ENCODE assay signal across 8 cellular contexts in the genomic region with DNA sequence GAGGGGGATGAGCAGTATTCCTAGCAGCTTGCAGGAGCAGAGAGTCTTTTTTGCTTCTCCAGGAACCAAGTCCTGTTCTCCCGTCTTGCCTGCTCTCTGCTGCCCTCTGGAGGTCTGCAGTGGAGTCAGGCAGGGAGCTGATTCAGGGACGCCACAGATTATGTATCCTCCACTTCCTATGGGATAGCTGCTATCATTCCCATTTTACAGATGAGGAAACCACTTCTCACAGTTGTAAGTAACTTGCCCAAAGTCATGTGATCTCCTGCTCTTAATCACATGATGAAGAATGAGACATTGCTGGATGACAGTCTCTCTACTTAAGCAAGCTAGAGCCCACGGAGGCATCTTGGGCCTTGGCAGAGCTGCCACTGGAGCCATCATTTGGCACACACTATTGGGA. TPM values are rescaled to one million over a fixed set of nuclear protein-coding genes. Genes with fewer than 3 reads are reported as not detected.
A peak's percentile ranks its signal among the peaks of the same experiment; 100 is the strongest.
DNase-seq lines count a peak whose midpoint lies in the region; ATAC-seq and TF ChIP-seq lines count a peak whose summit lies in the region.

No MANE protein-coding gene starts in this region.

- H3K27me3 ChIP-seq in adrenal gland (no peaks in the 10 kb centered on the region), heart right ventricle (no peaks in the 10 kb centered on the region)

- intact Hi-C loops in adrenal gland (cut with DNase I): loop anchor here (5.0 to 10.0 kb wide), 2 partner anchors 60 to 78 kb away; no protein-coding TSS in a partner anchor
- intact Hi-C loops in heart right ventricle (cut with DNase I): loop anchor here in 8 of 10 donors (2.0 to 10.0 kb wide), 6 partner anchors 57 to 510 kb away; a partner anchor contains a TSS

- TF ChIP-seq POLR2A in NB4 (IDR thresholded peaks at IDR 0.05; ENCODE audit: extremely low read depth, insufficient read length) (no peak), adrenal gland (IDR thresholded peaks at IDR 0.05) (no peak)

- ATAC-seq in heart right ventricle (peak; percentile 74 to 86 (median 82)), HG03108 (IDR thresholded peaks at IDR 0.05; ENCODE audit: unreplicated experiment) (no peak), HG02759 (IDR thresholded peaks at IDR 0.05; ENCODE audit: unreplicated experiment) (no peak)

- H3K4me1 ChIP-seq in adrenal gland (replicated peaks in 1 of 2) (no peaks in the 10 kb centered on the region), heart right ventricle (peaks cover 0 to 6% (median 0%) of the 10 kb centered on the region in 9 donors)

- H3K36me3 ChIP-seq in adrenal gland (replicated peaks in 1 of 2) (no peaks in the 10 kb centered on the region), heart right ventricle (peaks cover 0 to 23% (median 0%) of the 10 kb centered on the region in 9 donors)

- H3K4me3 ChIP-seq in NB4 (ENCODE audit: low read depth, low read length) (no peak overlapping the region), adrenal gland (no peak overlapping the region), heart right ventricle (no peak overlapping the region)

- TF ChIP-seq CTCF in GM10266 (IDR thresholded peaks at IDR 0.05; ENCODE audit: control insufficient read depth, insufficient read depth, low read depth, missing control alignments) (peak; percentile 97), NB4 (IDR thresholded peaks at IDR 0.05; ENCODE audit: low read depth, low read length) (peak; percentile 99), adrenal gland (IDR thresholded peaks at IDR 0.05) (peak; percentile 71 to 98 (median 84)), heart right ventricle (IDR thresholded peaks at IDR 0.05) (peak; percentile 85 to 99 (median 95))

- 30 to 37% (median 33%) methylated on average over 3 of the region's 3 CpGs for WGBS in adrenal gland, 4 donors
- WGBS in heart right ventricle, 2 donors: 33 to 36% methylated on average over 3 of the region's 3 CpGs

- no peak overlapping the region for H3K27ac ChIP-seq in adrenal gland
- no peak overlapping the region for H3K27ac ChIP-seq in heart right ventricle

- H3K9me3 ChIP-seq in adrenal gland (replicated peaks in 1 of 3) (no peaks in the 10 kb centered on the region), heart right ventricle (no peaks in the 10 kb centered on the region)

- DNase-seq in GM10266 (ENCODE audit: extremely low spot score) (peak; percentile 65), NB4 (ENCODE audit: low read depth) (peak; percentile 72), T-helper 1 cell (peak; percentile 50 to 74 (median 63)), adrenal gland (peak; percentile 72 to 89 (median 79)), heart right ventricle (peak; percentile 74 to 76), renal cortical epithelial cell (ENCODE audit: low read depth) (peak; percentile 59)

RNA-seq across cellular contexts. Expression of a gene that starts 8.3 kb away (rescaled TPM):
- total RNA-seq in adrenal gland: 1 to 10 TPM in 1 of 8 donors, under 1 TPM in 6, not detected in 1; 0.14 to 1.3 (median 0.74) TPM
- polyA plus RNA-seq in adrenal gland: 1 to 10 TPM in 1 of 3 donors, under 1 TPM in 2; 0.51 to 2.7 (median 0.71) TPM
- total RNA-seq in heart right ventricle: 1 to 10 TPM in 8 of 10 donors, under 1 TPM in 2; 0.82 to 4.6 (median 1.9) TPM
- polyA plus RNA-seq in heart right ventricle: 1 to 10 TPM in 1 of 2 donors, under 1 TPM in 1; 0.43 to 2.3 TPM
- 0.89 and 1.2 TPM in 2 replicates for total RNA-seq in renal cortical epithelial cell

RNA-seq across cellular contexts. Expression of a gene that starts 45.2 kb away (rescaled TPM):
- 100 to 1,000 TPM; 106 to 188 (median 146) TPM for total RNA-seq in adrenal gland
- 100 to 1,000 TPM; 142 to 258 (median 212) TPM for polyA plus RNA-seq in adrenal gland
- total RNA-seq in heart right ventricle: 100 to 1,000 TPM; 140 to 285 (median 195) TPM
- polyA plus RNA-seq in heart right ventricle: 100 to 1,000 TPM; 123 to 168 TPM
- 87.2 and 196 TPM in 2 replicates for total RNA-seq in renal cortical epithelial cell

Comparison
In these comparisons a context has a peak if more than half of its experiments do, and no peak if none do; other contexts are left out.
1. ATAC-seq: peak in heart right ventricle (8 of 8); none in HG03108 (single experiment) and HG02759 (single experiment).
2. Peak in every context shown above with its lines, with median percentiles within 50 percentile points of each other: DNase-seq and CTCF ChIP-seq.